ENCODE assay signal across 1 cellular context in genomic region chr17:4999429-5000093, GRCh38.
TF ChIP-seq lines count a peak whose summit lies in the region.

No MANE protein-coding gene starts in this region.

TF ChIP-seq in H1, 55 proteins besides CTCF, POLR2A, EP300 and RAD21:
- no peak for TF ChIP-seq TAF7 (optimal IDR thresholded peaks at IDR 0.05; ENCODE audit: borderline replicate concordance, low read depth, low read length)
- no peak for TF ChIP-seq SIN3A (conservative IDR thresholded peaks at IDR 0.05 in 1 of 2, IDR thresholded peaks at IDR 0.05 in 1 of 2; ENCODE audit: low read depth in 1 of 2, low read length in 2 of 2)
- TF ChIP-seq CEBPB (IDR thresholded peaks at IDR 0.05; ENCODE audit: low read depth, low read length) = no peak
- no peak for TF ChIP-seq CHD2 (IDR thresholded peaks at IDR 0.05; ENCODE audit: low read length)
- TF ChIP-seq FOSL1 (IDR thresholded peaks at IDR 0.05; ENCODE audit: insufficient read depth, low read depth, low read length) = no peak
- TF ChIP-seq BCL11A (IDR thresholded peaks at IDR 0.05; ENCODE audit: low read depth in 2 of 2, low read length in 2 of 2) = no peak
- TF ChIP-seq POLR2AphosphoS5 (IDR thresholded peaks at IDR 0.05; ENCODE audit: low read depth, low read length) = no peak
- TF ChIP-seq CBX8 (IDR thresholded peaks at IDR 0.05; ENCODE audit: borderline replicate concordance, low read depth, low read length) = no peak
- no peak for TF ChIP-seq KDM5A (IDR thresholded peaks at IDR 0.05; ENCODE audit: low read length)
- TF ChIP-seq RNF2 (IDR thresholded peaks at IDR 0.05; ENCODE audit: borderline replicate concordance, low read depth, low read length, missing control alignments, poor library complexity, severe bottlenecking) = no peak
- TF ChIP-seq NANOG (IDR thresholded peaks at IDR 0.05; ENCODE audit: insufficient read depth, low read depth, low read length, poor library complexity, severe bottlenecking) = no peak
- TF ChIP-seq CBX5 (IDR thresholded peaks at IDR 0.05; ENCODE audit: low read depth, low read length) = no peak
- no peak for TF ChIP-seq USF2 (IDR thresholded peaks at IDR 0.05; ENCODE audit: low read length)
- no peak for TF ChIP-seq KDM1A (IDR thresholded peaks at IDR 0.05; ENCODE audit: borderline replicate concordance, low read length)
- no peak for TF ChIP-seq CHD1 (IDR thresholded peaks at IDR 0.05; ENCODE audit: low read depth, low read length)
- no peak for TF ChIP-seq TEAD4 (IDR thresholded peaks at IDR 0.05; ENCODE audit: low read depth, low read length)
- TF ChIP-seq BRCA1 (IDR thresholded peaks at IDR 0.05; ENCODE audit: low read depth, low read length) = no peak
- no peak for TF ChIP-seq RXRA (IDR thresholded peaks at IDR 0.05; ENCODE audit: insufficient read depth, low read depth, low read length)
- TF ChIP-seq TBP (IDR thresholded peaks at IDR 0.05; ENCODE audit: low read depth, low read length) = no peak
- no peak for TF ChIP-seq CHD7 (IDR thresholded peaks at IDR 0.05; ENCODE audit: insufficient replicate concordance, low read length)
TF ChIP-seq in H1: peak in this region for 0.
